8 cellular contexts compared by ENCODE assay signal in the genomic region with DNA sequence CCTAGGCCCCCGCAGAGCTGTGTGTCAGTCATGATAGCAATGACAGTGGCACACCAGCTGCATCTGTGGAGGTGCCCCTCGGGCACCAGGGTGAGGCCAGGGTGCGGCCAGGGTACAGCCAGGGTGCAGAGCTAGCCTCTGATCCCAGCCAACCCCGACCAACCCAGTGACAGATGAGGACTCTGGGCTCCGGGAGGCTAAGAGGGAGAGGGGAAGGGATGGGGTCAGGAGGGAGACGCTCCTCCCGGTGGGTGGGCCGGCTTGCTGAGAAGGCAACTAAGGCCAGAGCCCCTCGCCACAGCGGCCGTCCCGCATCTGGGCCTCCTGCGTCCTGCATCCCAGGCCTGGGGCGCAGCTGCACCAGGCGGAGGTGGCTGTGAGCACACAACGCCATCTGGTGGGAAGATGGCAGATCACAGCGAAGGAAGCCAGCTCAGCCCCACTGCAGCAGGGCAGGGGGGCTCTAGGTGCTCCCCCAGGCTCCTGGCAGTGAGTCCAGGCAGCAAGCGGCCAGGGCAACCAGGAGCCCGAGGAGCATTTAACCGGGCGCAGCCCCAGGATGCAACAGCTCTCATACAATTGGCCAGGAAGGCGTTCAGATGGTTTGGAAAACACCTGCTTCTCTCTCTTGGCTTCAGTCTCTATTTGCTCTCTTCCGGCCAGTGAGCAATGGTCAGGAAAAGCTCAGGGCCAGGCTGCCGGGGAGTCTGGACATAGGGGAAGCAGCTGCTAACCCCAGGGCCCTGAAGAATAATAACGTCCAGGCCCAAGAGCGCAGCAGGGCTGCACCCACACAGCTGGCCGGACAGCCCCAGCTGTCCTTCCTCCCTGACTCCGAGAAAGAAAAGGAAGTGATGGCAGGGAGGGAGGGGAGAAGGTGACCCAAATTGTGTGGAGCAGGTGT.
DNase-seq lines count a peak whose midpoint lies in the region; ATAC-seq and TF ChIP-seq lines count a peak whose summit lies in the region.

No MANE protein-coding gene starts in this region.

- H3K4me1 Mint-ChIP-seq in activated naive CD8-positive, alpha-beta T cell treated with anti-CD3 and anti-CD28 coated beads for 36 hours, result no peaks in the 10 kb centered on the region

- intact Hi-C loops in heart left ventricle (cut with DNase I) (loop anchor here in 5 of 10 donors (5.0 to 10.0 kb wide), 4 partner anchors 1682 to 1842 kb away; no protein-coding TSS in a partner anchor), sciatic nerve (cut with DNase I) (no loop called here)

- H3K9me3 ChIP-seq in heart left ventricle, result no peaks in the 10 kb centered on the region

- ATAC-seq in heart left ventricle (peak in 3 of 4 donors; percentile 42 to 69 (median 60)), sciatic nerve (peak; percentile 65), HG03469 (IDR thresholded peaks at IDR 0.05; ENCODE audit: unreplicated experiment) (no peak), GM21528 (IDR thresholded peaks at IDR 0.05; ENCODE audit: low FRiP score, unreplicated experiment) (no peak)

- no peak overlapping the region for H3K27ac ChIP-seq in heart left ventricle

- H3K27me3 ChIP-seq in heart left ventricle, result peaks cover 0 to 27% (median 0%) of the 10 kb centered on the region in 9 donors

- H3K9me3 Mint-ChIP-seq in activated naive CD8-positive, alpha-beta T cell treated with anti-CD3 and anti-CD28 coated beads for 36 hours, result no peaks in the 10 kb centered on the region

- no peaks in the 10 kb centered on the region for H3K36me3 ChIP-seq in heart left ventricle

- no peak overlapping the region for H3K4me3 ChIP-seq in AG09309 (ENCODE audit: control insufficient read depth, low read depth, low read length)
- H3K4me3 ChIP-seq in heart left ventricle, result no peak overlapping the region

- no peaks in the 10 kb centered on the region for H3K27me3 Mint-ChIP-seq in activated naive CD8-positive, alpha-beta T cell treated with anti-CD3 and anti-CD28 coated beads for 36 hours

- no peaks in the 10 kb centered on the region for H3K4me1 ChIP-seq in heart left ventricle

- H3K27ac Mint-ChIP-seq in activated naive CD8-positive, alpha-beta T cell treated with anti-CD3 and anti-CD28 coated beads for 36 hours, result no peak overlapping the region

- H3K36me3 Mint-ChIP-seq in activated naive CD8-positive, alpha-beta T cell treated with anti-CD3 and anti-CD28 coated beads for 36 hours, result no peaks in the 10 kb centered on the region

- no peak for TF ChIP-seq POLR2A in heart left ventricle (IDR thresholded peaks at IDR 0.05)

- no peak for DNase-seq in AG09309 (ENCODE audit: low read depth)
- peak; percentile 85 for DNase-seq in GM13976 (ENCODE audit: low spot score)
- peak; percentile 88 for DNase-seq in NCI-H2196 treated with DMSO at 0.1 percent for 48 hours (lab: John Stamatoyannopoulos, UW; ENCODE audit: unreplicated experiment)
- peak; percentile 35 for DNase-seq in activated naive CD8-positive, alpha-beta T cell treated with anti-CD3 and anti-CD28 coated beads for 36 hours
- DNase-seq in heart left ventricle, result peak in 1 of 5 donors; percentile 67
- DNase-seq in sciatic nerve (ENCODE audit: low spot score), result no peak

- in situ Hi-C loops in GM13976 (cut with MboI; ENCODE audit: low sequenced_read_pairs, unreplicated experiment), result no loop called here

- TF ChIP-seq CTCF in AG09309 (IDR thresholded peaks at IDR 0.05; ENCODE audit: control insufficient read depth, insufficient read depth, low read depth, low read length, missing control alignments) (peak; percentile 92), GM13976 (IDR thresholded peaks at IDR 0.05; ENCODE audit: borderline replicate concordance, control extremely low read depth, extremely low read depth, insufficient read depth, missing control alignments) (peak; percentile 75), heart left ventricle (IDR thresholded peaks at IDR 0.05) (peak; percentile 52 to 73 (median 62))

- WGBS in heart left ventricle, 4 donors, result 17 to 35% (median 29%) methylated on average over 19 to 28 of the region's 28 CpGs

- H3K4me3 Mint-ChIP-seq in activated naive CD8-positive, alpha-beta T cell treated with anti-CD3 and anti-CD28 coated beads for 36 hours, result no peak overlapping the region

Comparison
In these comparisons a context has a peak if more than half of its experiments do, and no peak if none do; other contexts are left out.
1. DNase-seq: peak in GM13976 (single experiment), NCI-H2196 treated with DMSO at 0.1 percent for 48 hours (single experiment) and activated naive CD8-positive, alpha-beta T cell treated with anti-CD3 and anti-CD28 coated beads for 36 hours (single experiment); none in AG09309 (single experiment) and sciatic nerve (single experiment).
2. ATAC-seq: peak in heart left ventricle (3 of 4) and sciatic nerve (single experiment); none in HG03469 (single experiment) and GM21528 (single experiment).
3. Peak in every context shown above with its lines, with median percentiles within 50 percentile points of each other: CTCF ChIP-seq.